In genomic region chr1:61077676-61078521, GRCh38 we compare ENCODE assay signal across 8 cellular contexts. TPM values are rescaled to one million over a fixed set of nuclear protein-coding genes. Genes with fewer than 3 reads are reported as not detected.
DNase-seq lines count a peak whose midpoint lies in the region; ATAC-seq, FAIRE-seq and TF ChIP-seq lines count a peak whose summit lies in the region.

No MANE protein-coding gene starts in this region.

- H3K36me3 ChIP-seq in KOPT-K1 (ENCODE audit: insufficient read depth, low read length) = no peaks in the 10 kb centered on the region

- DNase-seq in COLO829 (ENCODE audit: low spot score) (peak; percentile 98), RCC 7860 (ENCODE audit: low spot score) (peak; percentile 97), fibroblast of mammary gland (ENCODE audit: low read depth) (peak; percentile 100), naive B cell (peak; percentile 86)
- peak; percentile 74 to 76 for DNase-seq in activated T-helper 1 cell treated with anti-CD3 and anti-CD28 coated beads, Interleukin-2, amount 50 U/mL, for 16 hours (ENCODE audit: low read depth in 1 of 2, low spot score in 1 of 2)
- DNase-seq in stimulated activated effector memory CD8-positive, alpha-beta T cell treated with anti-CD3 and anti-CD28 coated beads, Interleukin-12 subunit alpha, Interleukin-12 subunit beta, amount 100 ng/mL, for 72 hours (ENCODE audit: low spot score in 2 of 2) = peak; percentile 67 to 92

- peak overlapping the region; percentile 92 to 99 (median 96) for H3K4me3 Mint-ChIP-seq in naive B cell
- peak overlapping the region; percentile 91 for H3K4me3 Mint-ChIP-seq in stimulated activated effector memory CD8-positive, alpha-beta T cell treated with anti-CD3 and anti-CD28 coated beads, Interleukin-12 subunit alpha, Interleukin-12 subunit beta, amount 100 ng/mL, for 72 hours

- H3K9me3 ChIP-seq in KOPT-K1 (ENCODE audit: insufficient read depth, low read length, poor library complexity, severe bottlenecking) = no peaks in the 10 kb centered on the region

- ATAC-seq in GM21723 (IDR thresholded peaks at IDR 0.05; ENCODE audit: unreplicated experiment) (peak; percentile 64), naive B cell (ENCODE audit: low read depth in 2 of 2) (peak; percentile 38 to 41)
- ATAC-seq in stimulated activated effector memory CD8-positive, alpha-beta T cell treated with anti-CD3 and anti-CD28 coated beads, Interleukin-12 subunit alpha, Interleukin-12 subunit beta, amount 100 ng/mL, for 72 hours = peak; percentile 86

- H3K27ac ChIP-seq in KOPT-K1 (ENCODE audit: low read depth, low read length, poor library complexity, severe bottlenecking) = peak overlapping the region; percentile 59

- H3K36me3 Mint-ChIP-seq in naive B cell = no peaks in the 10 kb centered on the region
- peaks cover 14% of the 10 kb centered on the region for H3K36me3 Mint-ChIP-seq in stimulated activated effector memory CD8-positive, alpha-beta T cell treated with anti-CD3 and anti-CD28 coated beads, Interleukin-12 subunit alpha, Interleukin-12 subunit beta, amount 100 ng/mL, for 72 hours

- peak overlapping the region; percentile 14 to 96 (median 88) for H3K27ac Mint-ChIP-seq in naive B cell
- peak overlapping the region; percentile 92 for H3K27ac Mint-ChIP-seq in stimulated activated effector memory CD8-positive, alpha-beta T cell treated with anti-CD3 and anti-CD28 coated beads, Interleukin-12 subunit alpha, Interleukin-12 subunit beta, amount 100 ng/mL, for 72 hours

- H3K4me1 Mint-ChIP-seq in naive B cell = peaks cover 28 to 47% (median 42%) of the 10 kb centered on the region in 3 donors
- peaks cover 51% of the 10 kb centered on the region for H3K4me1 Mint-ChIP-seq in stimulated activated effector memory CD8-positive, alpha-beta T cell treated with anti-CD3 and anti-CD28 coated beads, Interleukin-12 subunit alpha, Interleukin-12 subunit beta, amount 100 ng/mL, for 72 hours

- no peak for TF ChIP-seq CTCF in fibroblast of mammary gland (conservative IDR thresholded peaks at IDR 0.05; ENCODE audit: control insufficient read depth, insufficient read depth, low read depth, low read length)

- peak overlapping the region; percentile 56 for H3K4me3 ChIP-seq in fibroblast of mammary gland (ENCODE audit: control insufficient read depth, low read depth, low read length)

- H3K27me3 Mint-ChIP-seq in naive B cell = peaks cover 33 to 44% (median 40%) of the 10 kb centered on the region in 3 donors

- peak; percentile 97 for FAIRE-seq in RCC 7860 (lab: Jason Lieb, UNC)

- no peaks in the 10 kb centered on the region for H3K9me3 Mint-ChIP-seq in naive B cell
- H3K9me3 Mint-ChIP-seq in stimulated activated effector memory CD8-positive, alpha-beta T cell treated with anti-CD3 and anti-CD28 coated beads, Interleukin-12 subunit alpha, Interleukin-12 subunit beta, amount 100 ng/mL, for 72 hours = no peaks in the 10 kb centered on the region

RNA-seq across cellular contexts. Expression of gene NFIA, which starts 4.5 kb away (rescaled TPM):
- polyA plus RNA-seq in naive B cell (ENCODE audit: low read depth in 6 of 6) = 1 to 10 TPM in 4 of 6 donors, under 1 TPM in 2; 0.77 to 5.7 (median 1.4) TPM

Comparison
In these comparisons a context has a peak if more than half of its experiments do, and no peak if none do; other contexts are left out.
1. Peak in every context shown above with its lines: DNase-seq, ATAC-seq, H3K4me3 ChIP-seq and H3K27ac ChIP-seq.